In genomic region chr17:76700627-76701470, GRCh38 we compare ENCODE assay signal across 9 cellular contexts. TPM values are rescaled to one million over a fixed set of nuclear protein-coding genes. Genes with fewer than 3 reads are reported as not detected.
DNase-seq lines count a peak whose midpoint lies in the region; ATAC-seq, FAIRE-seq and TF ChIP-seq lines count a peak whose summit lies in the region.
"Had no signal": no experiment of that assay in that cellular context is flagged by ENCODE, and none has a peak within 500 bp of the region (broad histone marks: within the 10 kb centered on the region; RNA-seq: fewer than 3 reads in every experiment).

No MANE protein-coding gene starts in this region.

- H4K20me1 ChIP-seq in OCI-LY3 (ENCODE audit: insufficient read depth, low read length), result no peaks in the 10 kb centered on the region

- peak overlapping the region; percentile 61 for H3K4me2 ChIP-seq in OCI-LY3 (ENCODE audit: low read length)

- CTCF ChIA-PET in CD8-positive, alpha-beta memory T cell (lab: Charles Lee), result interaction anchor here (1.2 kb wide), 1 partner anchor 13 kb away, joined by 3 read pairs; no protein-coding TSS in a partner anchor

- peak in 4 of 5 donors; percentile 16 to 72 (median 30) for DNase-seq in CD8-positive, alpha-beta memory T cell
- DNase-seq in neural crest cell (ENCODE audit: low read depth, low spot score) (no peak), H54 (ENCODE audit: insufficient read length, low spot score) (no peak), erythroblast (lab: John Stamatoyannopoulos, UW) (no peak)
- no peak for DNase-seq in activated CD4-positive, CD25-positive, alpha-beta regulatory T cell treated with anti-CD3 and anti-CD28 coated beads, Interleukin-2, amount 50 U/mL, for 72 hours

- peak overlapping the region; percentile 21 to 63 (median 46) for H3K4me3 Mint-ChIP-seq in CD8-positive, alpha-beta memory T cell
- H3K4me3 Mint-ChIP-seq in neural crest cell, result peak overlapping the region; percentile 15
- H3K4me3 Mint-ChIP-seq: dendritic cell treated with granulocyte-macrophage colony-stimulating factor and Interleukin-4, amounts not matched to agents 40 ng/mL and 50 ng/mL, for 4 days had no signal

- peaks cover 0 to 2% (median 0%) of the 10 kb centered on the region in 3 donors for H3K36me3 Mint-ChIP-seq in CD8-positive, alpha-beta memory T cell
- no peaks in the 10 kb centered on the region for H3K36me3 Mint-ChIP-seq in neural crest cell (ENCODE audit: low read depth)

- H3K27me3 ChIP-seq in CD8-positive, alpha-beta memory T cell (ENCODE audit: insufficient read depth, low read length, poor library complexity, severe bottlenecking), result no peaks in the 10 kb centered on the region
- H3K27me3 ChIP-seq in OCI-LY3 (ENCODE audit: low read depth, low read length), result peaks cover 4% of the 10 kb centered on the region; the same call in 1 of the 2 replicates

- H3K36me3 ChIP-seq in CD8-positive, alpha-beta memory T cell (ENCODE audit: insufficient read depth, low read length), result no peaks in the 10 kb centered on the region
- no peaks in the 10 kb centered on the region for H3K36me3 ChIP-seq in OCI-LY3 (replicated peaks; ENCODE audit: low read depth, low read length)

- H2AFZ ChIP-seq in OCI-LY3 (ENCODE audit: low read depth, low read length), result peak overlapping the region; percentile 58; the same call in 1 of the 2 replicates

- TF ChIP-seq CTCF in OCI-LY3 (IDR thresholded peaks at IDR 0.05; ENCODE audit: low read depth, low read length) (no peak), neural crest cell (conservative IDR thresholded peaks at IDR 0.05) (no peak)

- H3K79me2 ChIP-seq in OCI-LY3 (ENCODE audit: low read length), result no peaks in the 10 kb centered on the region

- no peaks in the 10 kb centered on the region for H3K27me3 Mint-ChIP-seq in CD8-positive, alpha-beta memory T cell
- H3K27me3 Mint-ChIP-seq in neural crest cell (ENCODE audit: low read depth), result no peaks in the 10 kb centered on the region

- TF ChIP-seq POLR2A in H54 (IDR thresholded peaks at IDR 0.05; ENCODE audit: low read depth, low read length) (no peak), erythroblast (IDR thresholded peaks at IDR 0.05; ENCODE audit: low read length) (no peak)

- H3K9me3 ChIP-seq in CD8-positive, alpha-beta memory T cell (ENCODE audit: low read length), result no peaks in the 10 kb centered on the region
- H3K9me3 ChIP-seq in OCI-LY3 (ENCODE audit: insufficient read depth, low read length), result no peaks in the 10 kb centered on the region

- no peak for FAIRE-seq in H54 (lab: Jason Lieb, UNC)

- H3K27ac Mint-ChIP-seq in CD8-positive, alpha-beta memory T cell, result peak overlapping the region; percentile 4 to 89 (median 80)
- H3K27ac Mint-ChIP-seq in neural crest cell (ENCODE audit: unreplicated experiment), result peak overlapping the region; percentile 95
- H3K27ac Mint-ChIP-seq: dendritic cell treated with granulocyte-macrophage colony-stimulating factor and Interleukin-4, amounts not matched to agents 40 ng/mL and 50 ng/mL, for 4 days had no signal

- POLR2A ChIA-PET in CD8-positive, alpha-beta memory T cell (lab: Charles Lee), result no interaction called here

- H3K9ac ChIP-seq in OCI-LY3 (ENCODE audit: low read length), result peak overlapping the region; percentile 35; the same call in 1 of the 2 replicates

- no peak overlapping the region for H3K4me3 ChIP-seq in CD8-positive, alpha-beta memory T cell (ENCODE audit: low read length)
- H3K4me3 ChIP-seq in OCI-LY3 (ENCODE audit: low read length), result peak overlapping the region; percentile 30

- H3K27ac ChIP-seq in CD8-positive, alpha-beta memory T cell (ENCODE audit: low read depth, low read length), result no peak overlapping the region
- H3K27ac ChIP-seq in OCI-LY3 (ENCODE audit: low read length), result no peak overlapping the region; the same call in 1 of the 2 replicates

- H3K4me1 Mint-ChIP-seq in CD8-positive, alpha-beta memory T cell, result peaks cover 0 to 36% (median 14%) of the 10 kb centered on the region in 3 donors
- H3K4me1 Mint-ChIP-seq in neural crest cell, result peaks cover 52% of the 10 kb centered on the region

- H3K9me3 Mint-ChIP-seq in CD8-positive, alpha-beta memory T cell, result no peaks in the 10 kb centered on the region
- H3K9me3 Mint-ChIP-seq in neural crest cell, result no peaks in the 10 kb centered on the region
- H3K9me3 Mint-ChIP-seq: dendritic cell treated with granulocyte-macrophage colony-stimulating factor and Interleukin-4, amounts not matched to agents 40 ng/mL and 50 ng/mL, for 4 days had no signal

- ATAC-seq in esophagus mucosa (peak; percentile 68), HG03565 (IDR thresholded peaks at IDR 0.05; ENCODE audit: unreplicated experiment) (no peak)

- H3K4me1 ChIP-seq in CD8-positive, alpha-beta memory T cell (ENCODE audit: insufficient read depth, low read length), result no peaks in the 10 kb centered on the region
- H3K4me1 ChIP-seq in OCI-LY3 (ENCODE audit: low read length), result peaks cover 37% of the 10 kb centered on the region

RNA-seq across cellular contexts. Expression of gene MXRA7, which starts 9.9 kb away (rescaled TPM):
- 10 to 100 TPM; 27.1 to 29.1 TPM for total RNA-seq in CD8-positive, alpha-beta memory T cell
- polyA plus RNA-seq in CD8-positive, alpha-beta memory T cell, result 30.6 TPM
- total RNA-seq in esophagus mucosa, result 32.3 TPM
- 46.1 and 54.0 TPM in 2 replicates for total RNA-seq in neural crest cell

RNA-seq across cellular contexts. Expression of gene JMJD6, which starts 25.6 kb away (rescaled TPM):
- total RNA-seq in CD8-positive, alpha-beta memory T cell, result 10 to 100 TPM; 62.7 to 66.8 TPM
- polyA plus RNA-seq in CD8-positive, alpha-beta memory T cell, result 37.1 TPM
- total RNA-seq in esophagus mucosa (11.0 TPM), neural crest cell (25.1 and 29.0 TPM in 2 replicates)

RNA-seq across cellular contexts. Expression of gene METTL23, which starts 25.8 kb away (rescaled TPM):
- total RNA-seq in CD8-positive, alpha-beta memory T cell, result 10 to 100 TPM; 43.6 to 44.6 TPM
- 152 TPM for polyA plus RNA-seq in CD8-positive, alpha-beta memory T cell
- total RNA-seq in esophagus mucosa (17.8 TPM), neural crest cell (28.7 and 32.3 TPM in 2 replicates)

RNA-seq across cellular contexts. Expression of gene SRSF2, which starts 36.3 kb away (rescaled TPM):
- 100 to 1,000 TPM; 626 to 630 TPM for total RNA-seq in CD8-positive, alpha-beta memory T cell
- 111 TPM for polyA plus RNA-seq in CD8-positive, alpha-beta memory T cell
- total RNA-seq in esophagus mucosa (162 TPM), neural crest cell (425 and 453 TPM in 2 replicates)

RNA-seq across cellular contexts. Expression of gene MFSD11, which starts 37.1 kb away (rescaled TPM):
- total RNA-seq in CD8-positive, alpha-beta memory T cell, result 10 to 100 TPM; 22.3 to 22.9 TPM
- 28.4 TPM for polyA plus RNA-seq in CD8-positive, alpha-beta memory T cell
- 22.6 TPM for total RNA-seq in esophagus mucosa
- total RNA-seq in neural crest cell, result 29.6 and 31.6 TPM in 2 replicates

Comparison
In these comparisons a context has a peak if more than half of its experiments do, and no peak if none do; other contexts are left out.
1. DNase-seq: peak in CD8-positive, alpha-beta memory T cell (4 of 5); none in neural crest cell (single experiment), H54 (single experiment), activated CD4-positive, CD25-positive, alpha-beta regulatory T cell treated with anti-CD3 and anti-CD28 coated beads, Interleukin-2, amount 50 U/mL, for 72 hours (single experiment) and erythroblast (0 of 2).